ENCODE assay signal across 19 cellular contexts in genomic region chr16:60271382-60272180, GRCh38.
DNase-seq lines count a peak whose midpoint lies in the region; ATAC-seq, FAIRE-seq and TF ChIP-seq lines count a peak whose summit lies in the region.
"Had no signal": no experiment of that assay in that cellular context is flagged by ENCODE, and none has a peak within 500 bp of the region (broad histone marks: within the 10 kb centered on the region; RNA-seq: fewer than 3 reads in every experiment).

No MANE protein-coding gene starts in this region.

- H3K36me3 Mint-ChIP-seq in GM23338 (ENCODE audit: low read depth) (no peaks in the 10 kb centered on the region), mesothelial cell of epicardium (no peaks in the 10 kb centered on the region), HFFc6 (ENCODE audit: low read depth) (no peaks in the 10 kb centered on the region)
- no peaks in the 10 kb centered on the region for H3K36me3 Mint-ChIP-seq in activated CD4-positive, alpha-beta T cell treated with anti-CD3 and anti-CD28 coated beads, Interleukin-2, amount 10 ng/mL, durations not matched to agents 7 days and 5 days (ENCODE audit: low read depth)
- H3K36me3 Mint-ChIP-seq: CD4-positive, alpha-beta memory T cell had no signal

- no peak overlapping the region for H3K4me3 Mint-ChIP-seq in GM23338
- no peak overlapping the region for H3K4me3 Mint-ChIP-seq in mesothelial cell of epicardium
- H3K4me3 Mint-ChIP-seq in activated CD4-positive, alpha-beta T cell treated with anti-CD3 and anti-CD28 coated beads, Interleukin-2, amount 10 ng/mL, durations not matched to agents 7 days and 5 days: no peak overlapping the region
- no peak overlapping the region for H3K4me3 Mint-ChIP-seq in HFFc6
- H3K4me3 Mint-ChIP-seq: CD4-positive, alpha-beta memory T cell had no signal

- TF ChIP-seq EP300 in K562 (IDR thresholded peaks at IDR 0.05; ENCODE audit: low read length): no peak

- H3K79me2 ChIP-seq in GM23338 (replicated peaks; ENCODE audit: insufficient read depth) (no peaks in the 10 kb centered on the region), K562 (ENCODE audit: control insufficient read depth, insufficient read depth, low read length) (no peaks in the 10 kb centered on the region)

- no peaks in the 10 kb centered on the region for H4K20me1 ChIP-seq in GM23338 (replicated peaks; ENCODE audit: insufficient read depth)
- no peaks in the 10 kb centered on the region for H4K20me1 ChIP-seq in K562 (replicated peaks; ENCODE audit: control insufficient read depth, insufficient read depth, low read length)

- H3K4me1 ChIP-seq in GM23338 (ENCODE audit: insufficient read depth) (peaks cover 6% of the 10 kb centered on the region), K562 (replicated peaks in 1 of 2; ENCODE audit: control insufficient read depth in 2 of 2, insufficient read depth in 2 of 2, low read length in 2 of 2) (no peaks in the 10 kb centered on the region)
- H3K4me1 ChIP-seq: BE2C had no signal

- no TSS peak for BruUV-seq in K562 (replicated peaks; lab: Mats Ljungman, UMichigan)

- H3K9me3 Mint-ChIP-seq in GM23338 (no peaks in the 10 kb centered on the region; the same call in 2 of the 3 replicates), mesothelial cell of epicardium (peaks cover 6% of the 10 kb centered on the region), HFFc6 (peaks cover 13% of the 10 kb centered on the region; the same call in 1 of the 2 replicates)
- peaks cover 3% of the 10 kb centered on the region for H3K9me3 Mint-ChIP-seq in activated CD4-positive, alpha-beta T cell treated with anti-CD3 and anti-CD28 coated beads, Interleukin-2, amount 10 ng/mL, durations not matched to agents 7 days and 5 days

- no peak; the same call in 2 of the 3 replicates for ATAC-seq in GM23338
- ATAC-seq in K562: no peak
- ATAC-seq: HCT116 had no signal

- H3K9me1 ChIP-seq in K562 (ENCODE audit: control insufficient read depth, insufficient read depth, low read length): no peaks in the 10 kb centered on the region

- H3K9ac ChIP-seq in K562 (ENCODE audit: insufficient read depth in 1 of 2, low read depth in 2 of 2, low read length in 2 of 2): no peak overlapping the region

- DNase-seq in GM23338 (ENCODE audit: low spot score) (peak; percentile 30), M059J (ENCODE audit: low read depth) (peak; percentile 16), K562 (ENCODE audit: extremely low read depth in 1 of 4, low spot score in 3 of 4) (no peak), mesothelial cell of epicardium (ENCODE audit: low spot score in 2 of 2, unreplicated experiment in 2 of 2) (no peak), DMS53 treated with DMSO at 0.1 percent for 48 hours (lab: John Stamatoyannopoulos, UW; ENCODE audit: unreplicated experiment) (no peak), HFFc6 (no peak), GM12891 (ENCODE audit: insufficient read length, low spot score) (no peak)
- no peak for DNase-seq in activated CD4-positive, alpha-beta T cell treated with anti-CD3 and anti-CD28 coated beads, Interleukin-2, amount 10 ng/mL, durations not matched to agents 7 days and 5 days
- DNase-seq: BE2C; CD4-positive, alpha-beta memory T cell; DMS79 treated with DMSO at 0.1 percent for 48 hours; EL; GDM1; GOT3; KG1 had no signal

- POLR2A ChIA-PET in K562 (lab: Yijun Ruan, JAX): no interaction called here
- POLR2A ChIA-PET in activated CD4-positive, alpha-beta T cell treated with anti-CD3 and anti-CD28 coated beads, Interleukin-2, amount 10 ng/mL, durations not matched to agents 7 days and 5 days (lab: Charles Lee): no interaction called here

- H3F3A ChIP-seq in GM23338 (replicated peaks; ENCODE audit: low read depth): no peaks in the 10 kb centered on the region

- CTCF ChIA-PET in K562 (lab: Yijun Ruan, JAX; ENCODE audit: low intra/inter-chr PET ratio): no interaction called here
- CTCF ChIA-PET in activated CD4-positive, alpha-beta T cell treated with anti-CD3 and anti-CD28 coated beads, Interleukin-2, amount 10 ng/mL, durations not matched to agents 7 days and 5 days (lab: Charles Lee): interaction anchor here (0.6 kb wide), 1 partner anchor 10 kb away, joined by 4 read pairs; no protein-coding TSS in a partner anchor

- in situ Hi-C loops in K562 (cut with MboI): no loop called here

- 0 out of 2 replicates have a peak, but pooled peaks cover 6% of the 10 kb centered on the region for H3K9me2 ChIP-seq in GM23338 (ENCODE audit: insufficient read depth)

- TF ChIP-seq RAD21 in K562 (CRISPR knock-in tag; conservative IDR thresholded peaks at IDR 0.05 in 1 of 2, IDR thresholded peaks at IDR 0.05 in 1 of 2): no peak

- no peaks in the 10 kb centered on the region for H3K9me3 ChIP-seq in K562 (replicated peaks; ENCODE audit: control insufficient read depth, insufficient read depth, low read depth, low read length)
- H3K9me3 ChIP-seq: BE2C had no signal

- no peak overlapping the region for H3K27ac ChIP-seq in GM23338 (ENCODE audit: low read depth)
- no peak overlapping the region for H3K27ac ChIP-seq in K562 (ENCODE audit: extremely low read depth, low read depth, low read length)
- H3K27ac ChIP-seq: C4-2B, HL-60 had no signal

- FAIRE-seq in K562 (lab: Jason Lieb, UNC) (no peak), GM12891 (lab: Jason Lieb, UNC) (no peak)
- FAIRE-seq: A204.1 had no signal

- H3K4me2 ChIP-seq in GM23338 (no peak overlapping the region), K562 (ENCODE audit: insufficient read depth, low read length) (no peak overlapping the region)

- H3K27me3 ChIP-seq in GM23338 (ENCODE audit: insufficient read depth): no peaks in the 10 kb centered on the region
- no peaks in the 10 kb centered on the region for H3K27me3 ChIP-seq in K562 (ENCODE audit: control insufficient read depth in 2 of 2, insufficient read depth in 2 of 2, low read length in 2 of 2)
- H3K27me3 ChIP-seq: BE2C had no signal

- intact Hi-C loops in K562 (cut with micrococcal nuclease): no loop called here

- H2AFZ ChIP-seq in GM23338 (no peak overlapping the region), K562 (ENCODE audit: low read depth, low read length) (no peak overlapping the region)

- H3K27ac Mint-ChIP-seq in GM23338: no peak overlapping the region
- H3K27ac Mint-ChIP-seq in mesothelial cell of epicardium: peak overlapping the region; percentile 72
- H3K27ac Mint-ChIP-seq in activated CD4-positive, alpha-beta T cell treated with anti-CD3 and anti-CD28 coated beads, Interleukin-2, amount 10 ng/mL, durations not matched to agents 7 days and 5 days: no peak overlapping the region
- H3K27ac Mint-ChIP-seq in HFFc6: no peak overlapping the region
- H3K27ac Mint-ChIP-seq: CD4-positive, alpha-beta memory T cell had no signal

- H3K4me1 Mint-ChIP-seq in GM23338: peaks cover 7% of the 10 kb centered on the region; the same call in 2 of the 3 replicates
- peaks cover 36% of the 10 kb centered on the region for H3K4me1 Mint-ChIP-seq in mesothelial cell of epicardium
- no peaks in the 10 kb centered on the region for H3K4me1 Mint-ChIP-seq in activated CD4-positive, alpha-beta T cell treated with anti-CD3 and anti-CD28 coated beads, Interleukin-2, amount 10 ng/mL, durations not matched to agents 7 days and 5 days
- H3K4me1 Mint-ChIP-seq in HFFc6 (ENCODE audit: low read depth): no peaks in the 10 kb centered on the region
- H3K4me1 Mint-ChIP-seq: CD4-positive, alpha-beta memory T cell had no signal

- H3K27me3 Mint-ChIP-seq in GM23338 (ENCODE audit: insufficient read depth, low read depth, poor library complexity): no peaks in the 10 kb centered on the region
- no peaks in the 10 kb centered on the region for H3K27me3 Mint-ChIP-seq in mesothelial cell of epicardium (ENCODE audit: low read depth)
- H3K27me3 Mint-ChIP-seq in activated CD4-positive, alpha-beta T cell treated with anti-CD3 and anti-CD28 coated beads, Interleukin-2, amount 10 ng/mL, durations not matched to agents 7 days and 5 days: no peaks in the 10 kb centered on the region
- H3K27me3 Mint-ChIP-seq in HFFc6 (ENCODE audit: insufficient read depth): peaks cover 1% of the 10 kb centered on the region; the same call in 1 of the 2 replicates
- H3K27me3 Mint-ChIP-seq: CD4-positive, alpha-beta memory T cell had no signal

- TF ChIP-seq CTCF in GM23338 (conservative IDR thresholded peaks at IDR 0.05; ENCODE audit: low read depth in 2 of 2) (no peak), K562 (IDR thresholded peaks at IDR 0.05 in 2 of 3, conservative IDR thresholded peaks at IDR 0.05 in 1 of 3; ENCODE audit: insufficient read depth in 2 of 3, low read depth in 1 of 3, low read length in 3 of 3) (no peak), mesothelial cell of epicardium (IDR thresholded peaks at IDR 0.05; ENCODE audit: unreplicated experiment) (no peak), HFFc6 (IDR thresholded peaks at IDR 0.05) (no peak)

- TF ChIP-seq POLR2A in K562 (conservative IDR thresholded peaks at IDR 0.05) (no peak), GM12891 (IDR thresholded peaks at IDR 0.05; ENCODE audit: low read depth, low read length) (no peak)

- H3K4me3 ChIP-seq in GM23338 (no peak overlapping the region), K562 (no peak overlapping the region)

- H3K36me3 ChIP-seq in GM23338 (ENCODE audit: insufficient read depth) (no peaks in the 10 kb centered on the region), K562 (ENCODE audit: control insufficient read depth, insufficient read depth, low read length) (no peaks in the 10 kb centered on the region)
- H3K36me3 ChIP-seq: BE2C had no signal

TF ChIP-seq in GM23338, 12 proteins besides CTCF, POLR2A, EP300 and RAD21:
- no peak for TF ChIP-seq EZH2phosphoT487 (IDR thresholded peaks at IDR 0.05; ENCODE audit: unreplicated experiment)
- no peak for TF ChIP-seq ZNF331 (CRISPR knock-in tag; IDR thresholded peaks at IDR 0.05; ENCODE audit: low read depth)

TF ChIP-seq in K562, 482 proteins besides CTCF, POLR2A, EP300 and RAD21:
- peak; percentile 22; the same call in 1 of the 2 replicates for TF ChIP-seq C11orf30 (IDR thresholded peaks at IDR 0.05; ENCODE audit: low read depth)
- TF ChIP-seq ZNF316 (IDR thresholded peaks at IDR 0.05): 0 out of 2 replicates have a peak, but pooled peaks have one; percentile 8
- no peak for TF ChIP-seq ZNF830 (CRISPR knock-in tag; IDR thresholded peaks at IDR 0.05)

TF ChIP-seq in GM12891, 5 proteins besides CTCF, POLR2A, EP300 and RAD21:
- no peak for TF ChIP-seq PAX5 (IDR thresholded peaks at IDR 0.05; ENCODE audit: insufficient read depth, low read length, severe bottlenecking)
- TF ChIP-seq TAF1 (IDR thresholded peaks at IDR 0.05; ENCODE audit: low read depth, low read length): no peak
- no peak for TF ChIP-seq POLR2AphosphoS5 (IDR thresholded peaks at IDR 0.05; ENCODE audit: low read depth, low read length)
- TF ChIP-seq POU2F2 (IDR thresholded peaks at IDR 0.05; ENCODE audit: low read depth, low read length): no peak
- TF ChIP-seq SPI1 (IDR thresholded peaks at IDR 0.05; ENCODE audit: low read depth, low read length): no peak

Comparison
In these comparisons a context has a peak if more than half of its experiments do, and no peak if none do; other contexts are left out.
1. DNase-seq: peak in GM23338 (single experiment) and M059J (single experiment); none in K562 (0 of 4), mesothelial cell of epicardium (0 of 2), DMS53 treated with DMSO at 0.1 percent for 48 hours (single experiment), activated CD4-positive, alpha-beta T cell treated with anti-CD3 and anti-CD28 coated beads, Interleukin-2, amount 10 ng/mL, durations not matched to agents 7 days and 5 days (single experiment), HFFc6 (single experiment) and GM12891 (single experiment).